In genomic region chr11:96033054-96033453, GRCh38 we compare ENCODE assay signal across 22 cellular contexts.
DNase-seq lines count a peak whose midpoint lies in the region; ATAC-seq, FAIRE-seq and TF ChIP-seq lines count a peak whose summit lies in the region.
"Had no signal": no experiment of that assay in that cellular context is flagged by ENCODE, and none has a peak within 500 bp of the region (broad histone marks: within the 10 kb centered on the region; RNA-seq: fewer than 3 reads in every experiment).

No MANE protein-coding gene starts in this region.

- DNase-seq in MM.1S (no peak), adipocyte (ENCODE audit: low read depth) (peak; percentile 28), keratinocyte (ENCODE audit: low read depth, low spot score) (no peak), renal cortical epithelial cell (ENCODE audit: low read depth) (peak; percentile 78), COLO829 (ENCODE audit: low spot score) (no peak), GM23248 (no peak), NCI-H510A (lab: John Stamatoyannopoulos, UW) (no peak)
- DNase-seq: activated CD4-positive, alpha-beta T cell treated with anti-CD3 and anti-CD28 coated beads, Interleukin-2, amount 50 U/mL, for 4 hours; activated CD8-positive, alpha-beta memory T cell treated with anti-CD3 and anti-CD28 coated beads, Interleukin-2, amount 10 ng/mL, durations not matched to agents 7 days and 5 days; activated T-cell treated with anti-CD3 and anti-CD28 coated beads, Interleukin-2, amount 50 U/mL, for 4 hours; colonic mucosa; effector CD4-positive, alpha-beta T cell; left ventricle myocardium inferior; naive thymus-derived CD8-positive, alpha-beta T cell; NCI-H1092 treated with DMSO at 0.1 percent for 48 hours; NCI-H1694 treated with DMSO at 0.1 percent for 48 hours; T-helper 17 cell had no signal

- 0 out of 2 replicates have a peak, but pooled peaks cover 3% of the 10 kb centered on the region for H3K79me2 ChIP-seq in MM.1S (ENCODE audit: low read length)
- H3K79me2 ChIP-seq in keratinocyte (ENCODE audit: control insufficient read depth, insufficient read depth, low read length) = no peaks in the 10 kb centered on the region
- peaks cover 86% of the 10 kb centered on the region for H3K79me2 ChIP-seq in GM23248 (ENCODE audit: insufficient read depth)

- H3K4me2 ChIP-seq in MM.1S (ENCODE audit: low read depth, low read length) = peak overlapping the region; percentile 2; the same call in 1 of the 2 replicates
- H3K4me2 ChIP-seq in keratinocyte (ENCODE audit: control insufficient read depth, extremely low read depth, insufficient read depth, low read depth, low read length) = no peak overlapping the region
- no peak overlapping the region for H3K4me2 ChIP-seq in GM23248 (ENCODE audit: unreplicated experiment)

- H3K9me3 ChIP-seq in MM.1S (replicated peaks; ENCODE audit: insufficient read depth, low read length) (no peaks in the 10 kb centered on the region), adipocyte (ENCODE audit: control insufficient read depth, low read length) (no peaks in the 10 kb centered on the region), keratinocyte (ENCODE audit: control insufficient read depth, low read depth, low read length) (no peaks in the 10 kb centered on the region), GM23248 (ENCODE audit: low read depth) (no peaks in the 10 kb centered on the region)
- H3K9me3 ChIP-seq: colonic mucosa, left ventricle myocardium inferior had no signal

- H3K36me3 ChIP-seq in MM.1S (replicated peaks; ENCODE audit: insufficient read depth, low read length) (no peaks in the 10 kb centered on the region), adipocyte (ENCODE audit: control insufficient read depth, insufficient read depth, low read length, severe bottlenecking) (no peaks in the 10 kb centered on the region), keratinocyte (ENCODE audit: control insufficient read depth in 2 of 2, extremely low read depth in 1 of 2, insufficient read depth in 2 of 2, low read length in 2 of 2) (no peaks in the 10 kb centered on the region), GM23248 (ENCODE audit: low read depth) (no peaks in the 10 kb centered on the region; the same call in 1 of the 2 replicates)
- H3K36me3 ChIP-seq: colonic mucosa, left ventricle myocardium inferior had no signal

- no peaks in the 10 kb centered on the region for H3K9me2 ChIP-seq in MM.1S (replicated peaks; ENCODE audit: insufficient read depth, low read length)
- no peaks in the 10 kb centered on the region for H3K9me2 ChIP-seq in GM23248 (ENCODE audit: insufficient read depth)

- H3K4me3 ChIP-seq in MM.1S (ENCODE audit: low read length) (no peak overlapping the region), adipocyte (ENCODE audit: low read length) (no peak overlapping the region), keratinocyte (ENCODE audit: control insufficient read depth in 2 of 3, extremely low read depth in 1 of 3, insufficient read depth in 2 of 3, low read depth in 1 of 3, low read length in 3 of 3) (no peak overlapping the region), GM23248 (no peak overlapping the region)
- H3K4me3 ChIP-seq: colonic mucosa, left ventricle myocardium inferior had no signal

- FAIRE-seq in keratinocyte (lab: Jason Lieb, UNC) = peak; percentile 48
- FAIRE-seq: H54 had no signal

- TF ChIP-seq CTCF in MM.1S (IDR thresholded peaks at IDR 0.05; ENCODE audit: low read length) (no peak), keratinocyte (optimal IDR thresholded peaks at IDR 0.05 in 1 of 3, IDR thresholded peaks at IDR 0.05 in 1 of 3, conservative IDR thresholded peaks at IDR 0.05 in 1 of 3; ENCODE audit: extremely low read depth in 1 of 3, insufficient read depth in 2 of 3, low read length in 3 of 3) (no peak)

- H3K9me1 ChIP-seq in keratinocyte (ENCODE audit: control insufficient read depth, extremely low read depth, insufficient read depth, low read length) = no peaks in the 10 kb centered on the region

- peaks cover 34% of the 10 kb centered on the region for H3K4me1 ChIP-seq in MM.1S (ENCODE audit: low read length)
- peaks cover 42% of the 10 kb centered on the region for H3K4me1 ChIP-seq in adipocyte (ENCODE audit: control insufficient read depth, insufficient read depth, low read length)
- H3K4me1 ChIP-seq in keratinocyte (ENCODE audit: control insufficient read depth, extremely low read depth, insufficient read depth, low read length) = peaks cover 19% of the 10 kb centered on the region
- H3K4me1 ChIP-seq in GM23248 (ENCODE audit: insufficient read depth) = peaks cover 30% of the 10 kb centered on the region
- H3K4me1 ChIP-seq: colonic mucosa, left ventricle myocardium inferior had no signal

- H3F3A ChIP-seq in MM.1S (ENCODE audit: insufficient read depth, low read length) = peaks cover 14% of the 10 kb centered on the region
- H3F3A ChIP-seq in GM23248 (ENCODE audit: insufficient read depth) = peaks cover 20% of the 10 kb centered on the region

- ATAC-seq in GM21825 (IDR thresholded peaks at IDR 0.05; ENCODE audit: unreplicated experiment) = no peak
- ATAC-seq: activated CD4-positive, CD25-positive, alpha-beta regulatory T cell treated with anti-CD3 and anti-CD28 coated beads, Interleukin-2, amount 50 U/mL, for 24 hours; activated CD8-positive, alpha-beta memory T cell treated with anti-CD3 and anti-CD28 coated beads, Interleukin-2, amount 10 ng/mL, durations not matched to agents 7 days and 5 days; activated T-cell treated with anti-CD3 and anti-CD28 coated beads, Interleukin-2, amount 50 U/mL, for 4 hours; naive thymus-derived CD8-positive, alpha-beta T cell; SK-N-SH treated with all-trans-retinoic acid at 6 μM for 48 hours; stimulated activated effector memory CD8-positive, alpha-beta T cell treated with anti-CD3 and anti-CD28 coated beads, Interleukin-12 subunit alpha, Interleukin-12 subunit beta, amount 100 ng/mL, for 72 hours; T-helper 17 cell had no signal

- in situ Hi-C loops in GM23248 (cut with MboI) = no loop called here

- dilution Hi-C loops in keratinocyte (cut with MboI; ENCODE audit: extremely low pct_ligation_motif_present, low sequenced_read_pairs) = no loop called here

- H2AFZ ChIP-seq in MM.1S (ENCODE audit: low read length) (no peak overlapping the region), keratinocyte (ENCODE audit: control insufficient read depth, low read length) (no peak overlapping the region), GM23248 (no peak overlapping the region)

- H3K27me3 ChIP-seq in MM.1S (replicated peaks; ENCODE audit: insufficient read depth, low read length) = no peaks in the 10 kb centered on the region
- H3K27me3 ChIP-seq in adipocyte (replicated peaks; ENCODE audit: control insufficient read depth, insufficient read depth, low read length) = no peaks in the 10 kb centered on the region
- no peaks in the 10 kb centered on the region for H3K27me3 ChIP-seq in keratinocyte (ENCODE audit: control insufficient read depth, extremely low read depth, insufficient read depth, low read length)
- H3K27me3 ChIP-seq in GM23248 (replicated peaks; ENCODE audit: insufficient read depth) = no peaks in the 10 kb centered on the region
- H3K27me3 ChIP-seq: colonic mucosa had no signal

- H3K9ac ChIP-seq in MM.1S (ENCODE audit: low read length) (no peak overlapping the region), adipocyte (ENCODE audit: low read length) (no peak overlapping the region), keratinocyte (ENCODE audit: control insufficient read depth, extremely low read depth, insufficient read depth, low read length) (no peak overlapping the region), GM23248 (no peak overlapping the region)

- H3K27ac ChIP-seq in MM.1S (ENCODE audit: low read length) = no peak overlapping the region
- no peak overlapping the region for H3K27ac ChIP-seq in keratinocyte (ENCODE audit: control insufficient read depth, insufficient read depth, low read length)
- H3K27ac ChIP-seq in GM23248 = no peak overlapping the region
- H3K27ac ChIP-seq: colonic mucosa, left ventricle myocardium inferior had no signal

- no peaks in the 10 kb centered on the region for H4K20me1 ChIP-seq in MM.1S (ENCODE audit: insufficient read depth, low read length)
- H4K20me1 ChIP-seq in keratinocyte (ENCODE audit: control insufficient read depth, extremely low read depth, insufficient read depth, low read length) = no peaks in the 10 kb centered on the region
- no peaks in the 10 kb centered on the region; the same call in 1 of the 2 replicates for H4K20me1 ChIP-seq in GM23248 (ENCODE audit: insufficient read depth)

Comparison
In these comparisons a context has a peak if more than half of its experiments do, and no peak if none do; other contexts are left out.
1. DNase-seq: peak in adipocyte (single experiment) and renal cortical epithelial cell (single experiment); none in MM.1S (single experiment), keratinocyte (single experiment), COLO829 (single experiment), GM23248 (single experiment) and NCI-H510A (single experiment).